Comparison of ENCODE assay signal across 23 cellular contexts in genomic region chr3:78732893-78733292, GRCh38.
"Had no signal": no experiment of that assay in that cellular context is flagged by ENCODE, and none has a peak within 500 bp of the region (broad histone marks: within the 10 kb centered on the region; RNA-seq: fewer than 3 reads in every experiment).

No MANE protein-coding gene starts in this region.

- ATAC-seq: activated CD8-positive, alpha-beta T cell treated with anti-CD3 and anti-CD28 coated beads, Interleukin-2, amount 10 ng/mL, durations not matched to agents 7 days and 5 days; WTC11 had no signal

- H3K9me3 Mint-ChIP-seq: T-helper 1 cell treated with Interleukin-12 subunit alpha and Interleukin-12 subunit beta and Interleukin-4 antibody, amounts not matched to agents 30 μg/mL and 1 μg/mL, for 36 hours; WTC11 had no signal

- DNase-seq: activated CD4-positive, alpha-beta T cell treated with anti-CD3 and anti-CD28 coated beads for 48 hours; activated CD4-positive, alpha-beta T cell treated with anti-CD3 and anti-CD28 coated beads, Interleukin-2, amount 50 U/mL, for 4 hours; activated CD4-positive, CD25-positive, alpha-beta regulatory T cell treated with anti-CD3 and anti-CD28 coated beads, Interleukin-2, amount 50 U/mL, for 72 hours; activated CD8-positive, alpha-beta memory T cell treated with anti-CD3 and anti-CD28 coated beads, Interleukin-2, amount 50 U/mL, for 48 hours; activated CD8-positive, alpha-beta T cell treated with anti-CD3 and anti-CD28 coated beads, Interleukin-2, amount 10 ng/mL, durations not matched to agents 7 days and 5 days; activated naive CD4-positive, alpha-beta T cell treated with anti-CD3 and anti-CD28 coated beads, Interleukin-2, amount 50 U/mL, for 16 hours; activated naive CD8-positive, alpha-beta T cell treated with anti-CD3 and anti-CD28 coated beads, Interleukin-2, amount 10 ng/mL, durations not matched to agents 7 days and 5 days; activated T-cell treated with anti-CD3 and anti-CD28 coated beads, Interleukin-2, amount 50 U/mL, for 1 hour; adrenal gland; anterior cingulate cortex; cerebellar nuclear complex; NCI-H1105; NCI-H1436; NCI-H1694 treated with DMSO at 0.1 percent for 48 hours; NCI-H2029 treated with DMSO at 0.1 percent for 48 hours; NCI-H345; NCI-H510A; NCI-H748 treated with DMSO at 0.1 percent for 48 hours; SW 1271 had no signal

- H3K4me3 Mint-ChIP-seq: activated CD8-positive, alpha-beta T cell treated with anti-CD3 and anti-CD28 coated beads, Interleukin-2, amount 10 ng/mL, durations not matched to agents 7 days and 5 days; activated naive CD8-positive, alpha-beta T cell treated with anti-CD3 and anti-CD28 coated beads, Interleukin-2, amount 10 ng/mL, durations not matched to agents 7 days and 5 days; T-helper 1 cell treated with Interleukin-12 subunit alpha and Interleukin-12 subunit beta and Interleukin-4 antibody, amounts not matched to agents 30 μg/mL and 1 μg/mL, for 36 hours; WTC11 had no signal

- H3K36me3 Mint-ChIP-seq: activated naive CD8-positive, alpha-beta T cell treated with anti-CD3 and anti-CD28 coated beads, Interleukin-2, amount 10 ng/mL, durations not matched to agents 7 days and 5 days; WTC11 had no signal

- H3K27me3 ChIP-seq: adrenal gland had no signal

- H3K4me2 ChIP-seq: KMS-11 had no signal

- H3K27ac ChIP-seq: adrenal gland, KMS-11, SK-N-MC had no signal

- H3K9me3 ChIP-seq: adrenal gland had no signal

- H3K27me3 Mint-ChIP-seq: activated naive CD8-positive, alpha-beta T cell treated with anti-CD3 and anti-CD28 coated beads, Interleukin-2, amount 10 ng/mL, durations not matched to agents 7 days and 5 days had no signal

- H3K36me3 ChIP-seq: adrenal gland had no signal

- H3K9ac ChIP-seq: KMS-11 had no signal

- H3K4me3 ChIP-seq: adrenal gland, SK-N-MC had no signal

- H3K27ac Mint-ChIP-seq: activated CD8-positive, alpha-beta T cell treated with anti-CD3 and anti-CD28 coated beads, Interleukin-2, amount 10 ng/mL, durations not matched to agents 7 days and 5 days; activated naive CD8-positive, alpha-beta T cell treated with anti-CD3 and anti-CD28 coated beads, Interleukin-2, amount 10 ng/mL, durations not matched to agents 7 days and 5 days; T-helper 1 cell treated with Interleukin-12 subunit alpha and Interleukin-12 subunit beta and Interleukin-4 antibody, amounts not matched to agents 30 μg/mL and 1 μg/mL, for 36 hours; WTC11 had no signal

- H3K4me1 Mint-ChIP-seq: activated naive CD8-positive, alpha-beta T cell treated with anti-CD3 and anti-CD28 coated beads, Interleukin-2, amount 10 ng/mL, durations not matched to agents 7 days and 5 days had no signal
